8 cellular contexts compared by ENCODE assay signal in genomic region chr11:16337421-16338213, GRCh38.
"Had no signal": no experiment of that assay in that cellular context is flagged by ENCODE, and none has a peak within 500 bp of the region (broad histone marks: within the 10 kb centered on the region; RNA-seq: fewer than 3 reads in every experiment).

No MANE protein-coding gene starts in this region.

- H3K27ac ChIP-seq: foreskin keratinocyte had no signal

- FAIRE-seq: keratinocyte had no signal

- ATAC-seq: foreskin keratinocyte, left ventricle myocardium superior had no signal

- DNase-seq: amygdala; dermis blood vessel endothelial cell; foreskin keratinocyte; head of caudate nucleus; left ventricle myocardium superior; stimulated activated CD4-positive, alpha-beta T cell treated with anti-CD3 and anti-CD28 coated beads, Interleukin-2, amount 100 ng/mL, for 48 hours; stimulated activated naive CD4-positive, alpha-beta T cell treated with Interleukin-2 at 50 U/mL for 16 hours had no signal

- H3K27me3 ChIP-seq: foreskin keratinocyte had no signal

- H3K4me1 ChIP-seq: foreskin keratinocyte had no signal
